17 cellular contexts compared by ENCODE assay signal in the genomic region with DNA sequence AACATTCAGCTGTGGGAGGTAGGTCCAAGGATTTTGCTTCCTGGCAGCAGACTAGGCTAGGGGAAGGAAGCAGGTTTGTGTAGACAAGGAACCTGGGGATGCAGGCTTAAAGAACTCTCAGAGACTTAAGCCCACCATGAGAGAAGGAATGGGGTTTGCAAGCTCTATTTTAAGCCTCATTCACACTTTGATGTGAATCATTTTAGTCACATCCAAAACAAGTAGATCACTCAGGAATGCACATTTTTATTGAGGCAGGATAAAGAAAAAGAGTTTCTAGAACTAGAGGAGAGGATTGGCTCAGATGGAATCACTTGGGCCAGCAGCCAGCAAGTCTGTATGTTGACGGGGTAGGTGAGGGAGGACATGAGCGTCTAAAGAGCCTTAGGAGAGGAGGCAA. TPM values are rescaled to one million over a fixed set of nuclear protein-coding genes. Genes with fewer than 3 reads are reported as not detected.
DNase-seq lines count a peak whose midpoint lies in the region; TF ChIP-seq lines count a peak whose summit lies in the region.
"Had no signal": no experiment of that assay in that cellular context is flagged by ENCODE, and none has a peak within 500 bp of the region (broad histone marks: within the 10 kb centered on the region; RNA-seq: fewer than 3 reads in every experiment).

No MANE protein-coding gene starts in this region.

- H3K4me3 Mint-ChIP-seq in nephron = peak overlapping the region in 2 of 3 experiments; percentile 24 to 42
- no peak overlapping the region for H3K4me3 Mint-ChIP-seq in H9

- DNase-seq in SK-N-MC (ENCODE audit: low read depth, low spot score) (no peak), GDM1 (lab: John Stamatoyannopoulos, UW) (no peak), H9 (no peak), breast epithelium (ENCODE audit: low spot score in 2 of 2) (no peak)
- DNase-seq: ACHN; BE2C; C1 segment of cervical spinal cord; CD4-positive, CD25-positive, alpha-beta regulatory T cell; CD8-positive, alpha-beta memory T cell; COR-L47; DMS 273 treated with DMSO at 0.1 percent for 48 hours; DMS53; DND-41 had no signal

- no peak overlapping the region for H3K4me3 ChIP-seq in SK-N-MC
- no peak overlapping the region for H3K4me3 ChIP-seq in parathyroid adenoma (ENCODE audit: low read depth, low read length)
- no peak overlapping the region for H3K4me3 ChIP-seq in breast epithelium
- H3K4me3 ChIP-seq: HAP-1 had no signal

- no peaks in the 10 kb centered on the region for H4K20me1 ChIP-seq in H9 (ENCODE audit: control insufficient read depth, insufficient read depth, insufficient read length)

- H3K36me3 ChIP-seq in SK-N-MC (ENCODE audit: insufficient read depth, low read length) (no peaks in the 10 kb centered on the region), parathyroid adenoma (ENCODE audit: control insufficient read depth, insufficient read depth, low read length) (no peaks in the 10 kb centered on the region), breast epithelium (no peaks in the 10 kb centered on the region)
- H3K36me3 ChIP-seq: BE2C, HAP-1 had no signal

- no peak overlapping the region for H4K91ac ChIP-seq in H9 (ENCODE audit: insufficient read length, low read depth, low read length)

- H3K9me3 Mint-ChIP-seq in nephron (peaks cover 2% of the 10 kb centered on the region), H9 (peaks cover 0 to under 1% of the 10 kb centered on the region in 2 experiments; a peak in 1 of 5 replicates)
- H3K9me3 Mint-ChIP-seq: IgD-negative memory B cell had no signal

- H3K18ac ChIP-seq in H9 (ENCODE audit: insufficient read length, low read depth, low read length) = no peak overlapping the region

- H3K27me3 Mint-ChIP-seq in nephron (ENCODE audit: low read depth) = peaks cover 5% of the 10 kb centered on the region
- H3K27me3 Mint-ChIP-seq in H9 (ENCODE audit: low read depth) = peaks cover 2% of the 10 kb centered on the region; the same call in 1 of the 2 replicates

- H2AFZ ChIP-seq in parathyroid adenoma = peak overlapping the region; percentile 9
- H2AFZ ChIP-seq in H9 (ENCODE audit: low read length) = no peak overlapping the region

- H3K79me2 ChIP-seq in parathyroid adenoma = peaks cover 9% of the 10 kb centered on the region
- H3K79me2 ChIP-seq in H9 (ENCODE audit: insufficient read depth, low read length) = peaks cover 8% of the 10 kb centered on the region; the same call in 1 of the 2 replicates

- no peak overlapping the region for H4K5ac ChIP-seq in H9 (ENCODE audit: insufficient read length, low read depth, low read length)

- H3K4me1 Mint-ChIP-seq in nephron (peaks cover 53% of the 10 kb centered on the region), H9 (peaks cover 17% of the 10 kb centered on the region in 2 experiments)

- no peak overlapping the region for H2BK20ac ChIP-seq in H9 (ENCODE audit: low read depth, low read length, poor library complexity, severe bottlenecking)

- H3K23me2 ChIP-seq in H9 (ENCODE audit: insufficient read length, low read depth, low read length, poor library complexity, severe bottlenecking) = peaks cover 4% of the 10 kb centered on the region

- no peak overlapping the region for H2AK5ac ChIP-seq in H9 (ENCODE audit: insufficient read length, low read length)

- no peak for TF ChIP-seq CTCF in nephron (IDR thresholded peaks at IDR 0.05; ENCODE audit: unreplicated experiment in 3 of 3)
- TF ChIP-seq CTCF in parathyroid adenoma (IDR thresholded peaks at IDR 0.05) = no peak
- no peak for TF ChIP-seq CTCF in H9 (conservative IDR thresholded peaks at IDR 0.05)
- TF ChIP-seq CTCF in breast epithelium (IDR thresholded peaks at IDR 0.05) = no peak

- TF ChIP-seq POLR2A in breast epithelium (IDR thresholded peaks at IDR 0.05) = no peak

- H2BK12ac ChIP-seq in H9 (ENCODE audit: insufficient read length, low read depth, low read length) = no peak overlapping the region

- H3K27me3 ChIP-seq in parathyroid adenoma (ENCODE audit: control insufficient read depth, insufficient read depth, low read length) (no peaks in the 10 kb centered on the region), H9 (ENCODE audit: insufficient read depth, low read length) (no peaks in the 10 kb centered on the region), breast epithelium (no peaks in the 10 kb centered on the region)

- H3K27ac Mint-ChIP-seq in nephron (peak overlapping the region in 2 of 3 experiments; percentile 1 to 30), H9 (no peak overlapping the region; a peak in 1 of 7 replicates)

- H3K56ac ChIP-seq in H9 (ENCODE audit: insufficient read length, low read depth, low read length) = no peak overlapping the region

- no peak overlapping the region for H4K8ac ChIP-seq in H9 (replicated peaks; ENCODE audit: insufficient read length, low read depth, low read length)

- H2BK120ac ChIP-seq in H9 (ENCODE audit: low read depth, low read length, poor library complexity, severe bottlenecking) = no peak overlapping the region

- peaks cover 2% of the 10 kb centered on the region for H3K79me1 ChIP-seq in H9 (ENCODE audit: insufficient read depth, low read depth, low read length, poor library complexity, severe bottlenecking)

- no peak overlapping the region for H3K23ac ChIP-seq in H9 (ENCODE audit: insufficient read length, low read depth, low read length)

- no peak overlapping the region for H3T11ph ChIP-seq in H9 (ENCODE audit: low read length)

- H2BK15ac ChIP-seq in H9 (ENCODE audit: low read depth, low read length) = no peak overlapping the region

- peak overlapping the region; percentile 52 for H3K9ac ChIP-seq in SK-N-MC (ENCODE audit: insufficient read length)
- H3K9ac ChIP-seq in parathyroid adenoma = no peak overlapping the region
- no peak overlapping the region for H3K9ac ChIP-seq in H9 (ENCODE audit: extremely low read depth, insufficient read length, low read length)

- no peak overlapping the region for H3K4ac ChIP-seq in H9 (ENCODE audit: low read depth, low read length)

- H3K36me3 Mint-ChIP-seq in nephron (ENCODE audit: low read depth) = no peaks in the 10 kb centered on the region
- H3K36me3 Mint-ChIP-seq in H9 (ENCODE audit: insufficient read depth in 1 of 3, low read depth in 3 of 3) = no peaks in the 10 kb centered on the region; a peak in 1 of 7 replicates
- H3K36me3 Mint-ChIP-seq: CD4-positive, CD25-positive, alpha-beta regulatory T cell; IgD-negative memory B cell had no signal

- H3K4me1 ChIP-seq in parathyroid adenoma (peaks cover 2% of the 10 kb centered on the region), H9 (ENCODE audit: insufficient read depth, low read length) (no peaks in the 10 kb centered on the region; the same call in 1 of the 2 replicates), breast epithelium (peaks cover 0 to 2% of the 10 kb centered on the region in 2 donors)
- H3K4me1 ChIP-seq: BE2C had no signal

- no peak overlapping the region for H2BK5ac ChIP-seq in H9 (ENCODE audit: insufficient read length, low read length)

- no peak overlapping the region for H3K4me2 ChIP-seq in parathyroid adenoma (ENCODE audit: low read length)
- H3K4me2 ChIP-seq in H9 (ENCODE audit: insufficient read depth, insufficient read length, low read length) = no peak overlapping the region

- no peak overlapping the region for H3K14ac ChIP-seq in H9 (ENCODE audit: insufficient read depth, low read length)

- WGBS in H9 (ENCODE audit: extremely low coverage, insufficient read length, low lambda C conversion rate) = no CpG with 5 or more reads among the region's 2 CpGs

- H3K27ac ChIP-seq in SK-N-MC = peak overlapping the region; percentile 100
- no peak overlapping the region for H3K27ac ChIP-seq in parathyroid adenoma
- H3K27ac ChIP-seq in H9 (ENCODE audit: insufficient read length, low read depth, low read length) = no peak overlapping the region
- H3K27ac ChIP-seq in breast epithelium = no peak overlapping the region

- intact Hi-C loops in breast epithelium (cut with DNase I; ENCODE audit: low total_unique reads) = no loop called here

- H3K9me3 ChIP-seq in SK-N-MC (ENCODE audit: low read depth, low read length) (peaks cover under 1% of the 10 kb centered on the region; the same call in 1 of the 2 replicates), parathyroid adenoma (ENCODE audit: control insufficient read depth, low read length) (no peaks in the 10 kb centered on the region), H9 (ENCODE audit: control insufficient read depth, low read depth, low read length) (no peaks in the 10 kb centered on the region), breast epithelium (no peaks in the 10 kb centered on the region)
- H3K9me3 ChIP-seq: BE2C, HAP-1 had no signal

RNA-seq across cellular contexts. Expression of a gene that starts 3.3 kb away (rescaled TPM):
- total RNA-seq in H9 (2021) (26.5 and 30.9 TPM in 2 replicates), breast epithelium (10 to 100 TPM; 23.2 to 46.7 (median 24.6) TPM)

Comparison
In these comparisons a context has a peak if more than half of its experiments do, and no peak if none do; other contexts are left out.
1. H3K27ac Mint-ChIP-seq: peak in nephron (2 of 3); none in H9 (0 of 3).
2. H3K4me3 Mint-ChIP-seq: peak in nephron (2 of 3); none in H9 (0 of 2).